ENCODE assay signal across 13 cellular contexts in the genomic region with DNA sequence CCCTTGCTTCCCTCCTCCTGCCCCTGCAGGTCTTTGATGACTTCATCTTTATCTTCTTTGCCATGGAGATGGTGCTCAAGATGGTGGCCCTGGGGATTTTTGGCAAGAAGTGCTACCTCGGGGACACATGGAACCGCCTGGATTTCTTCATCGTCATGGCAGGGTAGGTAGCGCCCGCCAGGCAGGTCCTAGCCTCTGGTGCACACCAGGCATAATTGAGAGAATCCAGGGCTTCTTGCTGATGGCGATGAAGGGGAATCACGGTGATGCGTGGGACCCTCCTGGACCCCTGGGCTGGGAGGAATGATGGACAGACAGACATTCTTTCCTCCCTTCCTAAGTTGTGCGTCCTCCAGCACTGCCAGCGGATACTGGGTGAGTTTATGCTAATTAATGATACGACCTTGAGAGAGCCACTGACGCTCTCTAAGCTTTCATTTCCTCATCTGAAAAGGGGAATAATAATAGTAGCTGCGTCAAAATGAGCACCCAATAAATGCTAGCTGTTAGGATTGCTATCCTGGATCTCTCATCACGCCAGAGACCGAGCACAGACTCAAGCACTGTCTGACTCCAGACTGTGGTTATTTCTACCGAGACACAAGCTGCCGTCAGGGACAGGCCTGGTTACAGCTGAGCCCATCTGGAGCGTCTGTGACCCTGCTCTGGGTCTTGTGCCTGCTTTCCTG. TPM values are rescaled to one million over a fixed set of nuclear protein-coding genes. Genes with fewer than 3 reads are reported as not detected.
"Had no signal": no experiment of that assay in that cellular context is flagged by ENCODE, and none has a peak within 500 bp of the region (broad histone marks: within the 10 kb centered on the region; RNA-seq: fewer than 3 reads in every experiment).

No MANE protein-coding gene starts in this region.

- H3K27me3 ChIP-seq: right lobe of liver had no signal

- H3K27ac Mint-ChIP-seq: activated CD4-positive, alpha-beta T cell treated with anti-CD3 and anti-CD28 coated beads for 36 hours; dendritic cell treated with granulocyte-macrophage colony-stimulating factor and Interleukin-4, amounts not matched to agents 40 ng/mL and 50 ng/mL, for 4 days had no signal

- H3K27ac ChIP-seq: right lobe of liver, thoracic aorta, upper lobe of right lung, WERI-Rb-1 had no signal

- H3K36me3 Mint-ChIP-seq: immature natural killer cell had no signal

- H3K36me3 ChIP-seq: right lobe of liver, thoracic aorta, upper lobe of right lung, WERI-Rb-1 had no signal

- ATAC-seq: activated CD4-positive, alpha-beta T cell treated with anti-CD3 and anti-CD28 coated beads for 36 hours; activated CD8-positive, alpha-beta T cell treated with anti-CD3 and anti-CD28 coated beads, Interleukin-2, amount 10 ng/mL, durations not matched to agents 7 days and 5 days; right lobe of liver; upper lobe of right lung had no signal

- H3K9me3 ChIP-seq: right lobe of liver, upper lobe of right lung had no signal

- DNase-seq: activated CD4-positive, alpha-beta T cell treated with anti-CD3 and anti-CD28 coated beads for 36 hours; activated CD8-positive, alpha-beta memory T cell treated with anti-CD3 and anti-CD28 coated beads, Interleukin-2, amount 50 U/mL, for 48 hours; activated CD8-positive, alpha-beta T cell treated with anti-CD3 and anti-CD28 coated beads, Interleukin-2, amount 10 ng/mL, durations not matched to agents 7 days and 5 days; anterior cingulate cortex; effector memory CD4-positive, alpha-beta T cell; foreskin fibroblast; head of caudate nucleus; immature natural killer cell; right lobe of liver; upper lobe of right lung; WERI-Rb-1 had no signal

- H3K9me3 Mint-ChIP-seq: dendritic cell treated with granulocyte-macrophage colony-stimulating factor and Interleukin-4, amounts not matched to agents 40 ng/mL and 50 ng/mL, for 4 days; immature natural killer cell had no signal

- H3K4me3 ChIP-seq: right lobe of liver, thoracic aorta, upper lobe of right lung had no signal

- H3K4me1 ChIP-seq: right lobe of liver, upper lobe of right lung had no signal

- H3K4me3 Mint-ChIP-seq: activated CD4-positive, alpha-beta T cell treated with anti-CD3 and anti-CD28 coated beads for 36 hours; activated CD8-positive, alpha-beta T cell treated with anti-CD3 and anti-CD28 coated beads, Interleukin-2, amount 10 ng/mL, durations not matched to agents 7 days and 5 days; dendritic cell treated with granulocyte-macrophage colony-stimulating factor and Interleukin-4, amounts not matched to agents 40 ng/mL and 50 ng/mL, for 4 days had no signal

RNA-seq across cellular contexts. Expression of gene CACNA1I, which starts 30.1 kb away (rescaled TPM):
- polyA plus RNA-seq: immature natural killer cell had no signal
